ENCODE assay signal across 20 cellular contexts in genomic region chr6:36320475-36320874, GRCh38. TPM values are rescaled to one million over a fixed set of nuclear protein-coding genes. Genes with fewer than 3 reads are reported as not detected.
DNase-seq lines count a peak whose midpoint lies in the region; TF ChIP-seq lines count a peak whose summit lies in the region.
"Had no signal": no experiment of that assay in that cellular context is flagged by ENCODE, and none has a peak within 500 bp of the region (broad histone marks: within the 10 kb centered on the region; RNA-seq: fewer than 3 reads in every experiment).

No MANE protein-coding gene starts in this region.

- TF ChIP-seq CTCF in GM10266 (IDR thresholded peaks at IDR 0.05; ENCODE audit: control insufficient read depth, insufficient read depth, low read depth, missing control alignments): no peak

- DNase-seq in DMS53 (lab: John Stamatoyannopoulos, UW) (peak; percentile 63), M059J (ENCODE audit: low read depth) (peak; percentile 26), SHP77 treated with DMSO at 0.1 percent for 48 hours (lab: John Stamatoyannopoulos, UW) (peak; percentile 42), myocyte (ENCODE audit: low read depth) (peak; percentile 14), Ammon's horn (ENCODE audit: low spot score) (no peak), GM10266 (ENCODE audit: extremely low spot score) (no peak), T1000 (lab: John Stamatoyannopoulos, UW) (no peak), activated gamma-delta T cell (lab: John Stamatoyannopoulos, UW) (no peak)
- DNase-seq: activated effector memory CD4-positive, alpha-beta T cell treated with anti-CD3 and anti-CD28 coated beads, Interleukin-2, amount 50 U/mL, for 16 hours; aorta; DND-41; foreskin keratinocyte; NCI-H1436 treated with DMSO at 0.1 percent for 48 hours; NK-92 treated with Interleukin-12 subunit alpha and Interleukin-12 subunit beta, amount 100 ng/mL, for 24 hours; spleen had no signal

RNA-seq across cellular contexts. Expression of gene BNIP5, which starts 16.2 kb away (rescaled TPM):
- not detected in 2 replicates for total RNA-seq in M059J (2014; rRNA removed; shearing (Covaris generic))
- total RNA-seq in myocyte: not detected in 2 replicates
- polyA plus RNA-seq in myocyte (2012): 0.03 TPM
- total RNA-seq: aorta, chondrocyte, foreskin keratinocyte, left lobe of liver, Right ventricle myocardium inferior, spleen, tibial nerve had no signal
- polyA plus RNA-seq: BJ, foreskin keratinocyte had no signal

RNA-seq across cellular contexts. Expression of gene PNPLA1, which starts 50.6 kb away (rescaled TPM):
- total RNA-seq in M059J (2014; rRNA removed; shearing (Covaris generic)): 0.05 and 0.27 TPM in 2 replicates
- not detected in 2 replicates for total RNA-seq in myocyte
- polyA plus RNA-seq in myocyte (2012): not detected
- total RNA-seq: chondrocyte, foreskin keratinocyte, left lobe of liver, Right ventricle myocardium inferior had no signal
- polyA plus RNA-seq: BJ, foreskin keratinocyte had no signal

Comparison
In these comparisons a context has a peak if more than half of its experiments do, and no peak if none do; other contexts are left out.
1. DNase-seq: peak in DMS53 (single experiment), M059J (single experiment), SHP77 treated with DMSO at 0.1 percent for 48 hours (single experiment) and myocyte (single experiment); none in Ammon's horn (single experiment), GM10266 (single experiment), T1000 (single experiment) and activated gamma-delta T cell (single experiment).